In the genomic region with DNA sequence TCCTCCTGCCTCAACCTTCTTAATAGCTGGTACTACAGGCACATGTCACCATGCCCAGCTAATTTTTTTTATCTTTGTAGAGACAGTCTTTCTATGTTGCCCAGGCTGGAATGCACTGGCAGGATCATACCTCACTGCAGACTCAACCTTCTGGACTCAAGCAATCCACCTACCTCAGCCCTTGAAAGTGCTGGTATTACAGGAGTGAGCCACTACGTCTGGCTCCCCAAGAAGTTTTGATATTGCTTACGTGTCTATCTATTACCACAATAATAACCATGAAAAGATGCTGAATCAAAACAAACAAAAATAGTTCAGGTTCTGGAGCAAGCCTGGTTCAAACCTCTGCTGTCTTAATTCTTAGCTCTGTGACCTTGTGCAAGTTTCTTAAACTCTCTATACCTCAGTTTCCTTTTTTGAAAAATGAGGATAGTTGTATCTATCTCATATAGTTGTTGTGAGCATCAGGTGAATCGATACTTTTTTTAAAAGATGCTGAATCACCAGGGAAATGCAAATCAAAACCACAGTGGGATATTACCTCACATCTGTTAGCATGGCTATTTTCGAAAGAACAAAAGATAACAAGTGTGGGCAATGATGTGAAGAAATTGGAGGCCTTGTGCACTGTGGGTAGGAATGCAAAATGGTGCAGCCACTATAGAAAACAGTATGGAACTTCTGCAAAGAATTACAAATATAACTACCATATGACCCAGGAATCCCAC, we compare ENCODE assay signal across 1 cellular context.
TF ChIP-seq lines count a peak whose summit lies in the region.

No MANE protein-coding gene starts in this region.

TF ChIP-seq in GM12878, 131 proteins besides CTCF, POLR2A, EP300 and RAD21 (continued from another document and continues in another):
- TF ChIP-seq, protein P1, sequence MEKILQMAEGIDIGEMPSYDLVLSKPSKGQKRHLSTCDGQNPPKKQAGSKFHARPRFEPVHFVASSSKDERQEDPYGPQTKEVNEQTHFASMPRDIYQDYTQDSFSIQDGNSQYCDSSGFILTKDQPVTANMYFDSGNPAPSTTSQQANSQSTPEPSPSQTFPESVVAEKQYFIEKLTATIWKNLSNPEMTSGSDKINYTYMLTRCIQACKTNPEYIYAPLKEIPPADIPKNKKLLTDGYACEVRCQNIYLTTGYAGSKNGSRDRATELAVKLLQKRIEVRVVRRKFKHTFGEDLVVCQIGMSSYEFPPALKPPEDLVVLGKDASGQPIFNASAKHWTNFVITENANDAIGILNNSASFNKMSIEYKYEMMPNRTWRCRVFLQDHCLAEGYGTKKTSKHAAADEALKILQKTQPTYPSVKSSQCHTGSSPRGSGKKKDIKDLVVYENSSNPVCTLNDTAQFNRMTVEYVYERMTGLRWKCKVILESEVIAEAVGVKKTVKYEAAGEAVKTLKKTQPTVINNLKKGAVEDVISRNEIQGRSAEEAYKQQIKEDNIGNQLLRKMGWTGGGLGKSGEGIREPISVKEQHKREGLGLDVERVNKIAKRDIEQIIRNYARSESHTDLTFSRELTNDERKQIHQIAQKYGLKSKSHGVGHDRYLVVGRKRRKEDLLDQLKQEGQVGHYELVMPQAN (conservative IDR thresholded peaks at IDR 0.05), result no peak
- TF ChIP-seq CBX5 (IDR thresholded peaks at IDR 0.05; ENCODE audit: low read depth), result no peak; the same call in 1 of the 2 replicates
- TF ChIP-seq YBX1 (IDR thresholded peaks at IDR 0.05), result no peak
- no peak for TF ChIP-seq RFX5 (IDR thresholded peaks at IDR 0.05; ENCODE audit: low read depth, low read length)
- peak; percentile 13 to 41; a peak in 1 of 4 replicates for TF ChIP-seq BHLHE40 (IDR thresholded peaks at IDR 0.05; ENCODE audit: borderline replicate concordance in 1 of 2, low read depth in 2 of 2, low read length in 1 of 2)
- TF ChIP-seq NRF1 (conservative IDR thresholded peaks at IDR 0.05; ENCODE audit: low read depth, low read length), result no peak
- no peak for TF ChIP-seq TARDBP (IDR thresholded peaks at IDR 0.05; ENCODE audit: borderline replicate concordance)
- TF ChIP-seq SREBF1 (IDR thresholded peaks at IDR 0.05; ENCODE audit: low read length), result no peak
- no peak for TF ChIP-seq NFYA (IDR thresholded peaks at IDR 0.05; ENCODE audit: borderline replicate concordance, low read depth, low read length)
- TF ChIP-seq IKZF2 (IDR thresholded peaks at IDR 0.05), result peak; percentile 67 to 74
- TF ChIP-seq HDAC2 (IDR thresholded peaks at IDR 0.05), result no peak
- peak; percentile 51 for TF ChIP-seq JUNB (IDR thresholded peaks at IDR 0.05)
- no peak for TF ChIP-seq RCOR1 (conservative IDR thresholded peaks at IDR 0.05; ENCODE audit: low read depth, low read length)
- no peak for TF ChIP-seq EED (IDR thresholded peaks at IDR 0.05; ENCODE audit: low read depth)
- TF ChIP-seq TBL1XR1 (IDR thresholded peaks at IDR 0.05; ENCODE audit: low read depth, low read length), result no peak
- TF ChIP-seq SMC3 (IDR thresholded peaks at IDR 0.05; ENCODE audit: borderline replicate concordance, low read length), result no peak
- TF ChIP-seq CBFB (IDR thresholded peaks at IDR 0.05; ENCODE audit: low read depth), result 0 out of 2 replicates have a peak, but pooled peaks have one; percentile 54
- TF ChIP-seq ZZZ3 (IDR thresholded peaks at IDR 0.05; ENCODE audit: control insufficient read depth, insufficient read length, low read depth), result no peak
- TF ChIP-seq KLF5 (IDR thresholded peaks at IDR 0.05; ENCODE audit: partially characterized antibody), result no peak
- no peak for TF ChIP-seq E2F8 (IDR thresholded peaks at IDR 0.05; ENCODE audit: low read depth, partially characterized antibody)
- TF ChIP-seq ZNF207 (IDR thresholded peaks at IDR 0.05; ENCODE audit: borderline replicate concordance), result no peak
- TF ChIP-seq IRF3 (IDR thresholded peaks at IDR 0.05), result no peak
- peak in 1 of 2 experiments; percentile 35; a peak in 1 of 4 replicates for TF ChIP-seq CEBPB (IDR thresholded peaks at IDR 0.05; ENCODE audit: borderline replicate concordance in 1 of 2, low read depth in 2 of 2, low read length in 2 of 2)
- TF ChIP-seq, protein P2, sequence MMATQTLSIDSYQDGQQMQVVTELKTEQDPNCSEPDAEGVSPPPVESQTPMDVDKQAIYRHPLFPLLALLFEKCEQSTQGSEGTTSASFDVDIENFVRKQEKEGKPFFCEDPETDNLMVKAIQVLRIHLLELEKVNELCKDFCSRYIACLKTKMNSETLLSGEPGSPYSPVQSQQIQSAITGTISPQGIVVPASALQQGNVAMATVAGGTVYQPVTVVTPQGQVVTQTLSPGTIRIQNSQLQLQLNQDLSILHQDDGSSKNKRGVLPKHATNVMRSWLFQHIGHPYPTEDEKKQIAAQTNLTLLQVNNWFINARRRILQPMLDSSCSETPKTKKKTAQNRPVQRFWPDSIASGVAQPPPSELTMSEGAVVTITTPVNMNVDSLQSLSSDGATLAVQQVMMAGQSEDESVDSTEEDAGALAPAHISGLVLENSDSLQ (IDR thresholded peaks at IDR 0.05), result no peak
- no peak for TF ChIP-seq ZNF274 (IDR thresholded peaks at IDR 0.05; ENCODE audit: insufficient read depth, insufficient read length)
- TF ChIP-seq TCF3 (IDR thresholded peaks at IDR 0.05; ENCODE audit: borderline replicate concordance, insufficient read depth, low read depth, low read length), result no peak
- peak; percentile 96 for TF ChIP-seq RUNX3 (IDR thresholded peaks at IDR 0.05; ENCODE audit: low read length)
- no peak for TF ChIP-seq NR2F1 (conservative IDR thresholded peaks at IDR 0.05)
- TF ChIP-seq, protein P3, sequence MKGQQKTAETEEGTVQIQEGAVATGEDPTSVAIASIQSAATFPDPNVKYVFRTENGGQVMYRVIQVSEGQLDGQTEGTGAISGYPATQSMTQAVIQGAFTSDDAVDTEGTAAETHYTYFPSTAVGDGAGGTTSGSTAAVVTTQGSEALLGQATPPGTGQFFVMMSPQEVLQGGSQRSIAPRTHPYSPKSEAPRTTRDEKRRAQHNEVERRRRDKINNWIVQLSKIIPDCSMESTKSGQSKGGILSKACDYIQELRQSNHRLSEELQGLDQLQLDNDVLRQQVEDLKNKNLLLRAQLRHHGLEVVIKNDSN (IDR thresholded peaks at IDR 0.05; ENCODE audit: borderline replicate concordance, extremely low read length, insufficient read depth, low read depth, low read length), result no peak
- TF ChIP-seq POU2F2 (IDR thresholded peaks at IDR 0.05; ENCODE audit: borderline replicate concordance, low read depth, low read length), result peak; percentile 95
- TF ChIP-seq FOS (IDR thresholded peaks at IDR 0.05; ENCODE audit: borderline replicate concordance, extremely low read depth, insufficient read length), result no peak
- no peak for TF ChIP-seq SPI1 (IDR thresholded peaks at IDR 0.05; ENCODE audit: borderline replicate concordance, insufficient read depth, low read depth, low read length)
- TF ChIP-seq, protein P4, sequence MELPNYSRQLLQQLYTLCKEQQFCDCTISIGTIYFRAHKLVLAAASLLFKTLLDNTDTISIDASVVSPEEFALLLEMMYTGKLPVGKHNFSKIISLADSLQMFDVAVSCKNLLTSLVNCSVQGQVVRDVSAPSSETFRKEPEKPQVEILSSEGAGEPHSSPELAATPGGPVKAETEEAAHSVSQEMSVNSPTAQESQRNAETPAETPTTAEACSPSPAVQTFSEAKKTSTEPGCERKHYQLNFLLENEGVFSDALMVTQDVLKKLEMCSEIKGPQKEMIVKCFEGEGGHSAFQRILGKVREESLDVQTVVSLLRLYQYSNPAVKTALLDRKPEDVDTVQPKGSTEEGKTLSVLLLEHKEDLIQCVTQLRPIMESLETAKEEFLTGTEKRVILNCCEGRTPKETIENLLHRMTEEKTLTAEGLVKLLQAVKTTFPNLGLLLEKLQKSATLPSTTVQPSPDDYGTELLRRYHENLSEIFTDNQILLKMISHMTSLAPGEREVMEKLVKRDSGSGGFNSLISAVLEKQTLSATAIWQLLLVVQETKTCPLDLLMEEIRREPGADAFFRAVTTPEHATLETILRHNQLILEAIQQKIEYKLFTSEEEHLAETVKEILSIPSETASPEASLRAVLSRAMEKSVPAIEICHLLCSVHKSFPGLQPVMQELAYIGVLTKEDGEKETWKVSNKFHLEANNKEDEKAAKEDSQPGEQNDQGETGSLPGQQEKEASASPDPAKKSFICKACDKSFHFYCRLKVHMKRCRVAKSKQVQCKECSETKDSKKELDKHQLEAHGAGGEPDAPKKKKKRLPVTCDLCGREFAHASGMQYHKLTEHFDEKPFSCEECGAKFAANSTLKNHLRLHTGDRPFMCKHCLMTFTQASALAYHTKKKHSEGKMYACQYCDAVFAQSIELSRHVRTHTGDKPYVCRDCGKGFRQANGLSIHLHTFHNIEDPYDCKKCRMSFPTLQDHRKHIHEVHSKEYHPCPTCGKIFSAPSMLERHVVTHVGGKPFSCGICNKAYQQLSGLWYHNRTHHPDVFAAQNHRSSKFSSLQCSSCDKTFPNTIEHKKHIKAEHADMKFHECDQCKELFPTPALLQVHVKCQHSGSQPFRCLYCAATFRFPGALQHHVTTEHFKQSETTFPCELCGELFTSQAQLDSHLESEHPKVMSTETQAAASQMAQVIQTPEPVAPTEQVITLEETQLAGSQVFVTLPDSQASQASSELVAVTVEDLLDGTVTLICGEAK (IDR thresholded peaks at IDR 0.05; ENCODE audit: borderline replicate concordance), result peak; percentile 67; the same call in 1 of the 2 replicates
- TF ChIP-seq KDM1A (IDR thresholded peaks at IDR 0.05; ENCODE audit: borderline replicate concordance), result no peak
- no peak for TF ChIP-seq RBBP5 (conservative IDR thresholded peaks at IDR 0.05)
- TF ChIP-seq, protein P5, sequence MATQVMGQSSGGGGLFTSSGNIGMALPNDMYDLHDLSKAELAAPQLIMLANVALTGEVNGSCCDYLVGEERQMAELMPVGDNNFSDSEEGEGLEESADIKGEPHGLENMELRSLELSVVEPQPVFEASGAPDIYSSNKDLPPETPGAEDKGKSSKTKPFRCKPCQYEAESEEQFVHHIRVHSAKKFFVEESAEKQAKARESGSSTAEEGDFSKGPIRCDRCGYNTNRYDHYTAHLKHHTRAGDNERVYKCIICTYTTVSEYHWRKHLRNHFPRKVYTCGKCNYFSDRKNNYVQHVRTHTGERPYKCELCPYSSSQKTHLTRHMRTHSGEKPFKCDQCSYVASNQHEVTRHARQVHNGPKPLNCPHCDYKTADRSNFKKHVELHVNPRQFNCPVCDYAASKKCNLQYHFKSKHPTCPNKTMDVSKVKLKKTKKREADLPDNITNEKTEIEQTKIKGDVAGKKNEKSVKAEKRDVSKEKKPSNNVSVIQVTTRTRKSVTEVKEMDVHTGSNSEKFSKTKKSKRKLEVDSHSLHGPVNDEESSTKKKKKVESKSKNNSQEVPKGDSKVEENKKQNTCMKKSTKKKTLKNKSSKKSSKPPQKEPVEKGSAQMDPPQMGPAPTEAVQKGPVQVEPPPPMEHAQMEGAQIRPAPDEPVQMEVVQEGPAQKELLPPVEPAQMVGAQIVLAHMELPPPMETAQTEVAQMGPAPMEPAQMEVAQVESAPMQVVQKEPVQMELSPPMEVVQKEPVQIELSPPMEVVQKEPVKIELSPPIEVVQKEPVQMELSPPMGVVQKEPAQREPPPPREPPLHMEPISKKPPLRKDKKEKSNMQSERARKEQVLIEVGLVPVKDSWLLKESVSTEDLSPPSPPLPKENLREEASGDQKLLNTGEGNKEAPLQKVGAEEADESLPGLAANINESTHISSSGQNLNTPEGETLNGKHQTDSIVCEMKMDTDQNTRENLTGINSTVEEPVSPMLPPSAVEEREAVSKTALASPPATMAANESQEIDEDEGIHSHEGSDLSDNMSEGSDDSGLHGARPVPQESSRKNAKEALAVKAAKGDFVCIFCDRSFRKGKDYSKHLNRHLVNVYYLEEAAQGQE (IDR thresholded peaks at IDR 0.05; ENCODE audit: low read depth, low read length), result no peak
- TF ChIP-seq TCF12 (IDR thresholded peaks at IDR 0.05; ENCODE audit: low read depth, low read length), result no peak
- no peak for TF ChIP-seq CHD2 (IDR thresholded peaks at IDR 0.05; ENCODE audit: borderline replicate concordance, low read depth, low read length)
- TF ChIP-seq ETV6 (conservative IDR thresholded peaks at IDR 0.05 in 1 of 2, IDR thresholded peaks at IDR 0.05 in 1 of 2; ENCODE audit: borderline replicate concordance in 1 of 2, low read depth in 1 of 2), result peak in 1 of 2 experiments; percentile 71; a peak in 1 of 4 replicates
- no peak for TF ChIP-seq ESRRA (IDR thresholded peaks at IDR 0.05; ENCODE audit: low read length)
- TF ChIP-seq POLR2AphosphoS5 (IDR thresholded peaks at IDR 0.05; ENCODE audit: low read length), result no peak
- no peak for TF ChIP-seq CBX3 (IDR thresholded peaks at IDR 0.05; ENCODE audit: borderline replicate concordance, low read depth)
